ENCODE assay signal across 6 cellular contexts in genomic region chr12:130778776-130779175, GRCh38.
"Had no signal": no experiment of that assay in that cellular context is flagged by ENCODE, and none has a peak within 500 bp of the region (broad histone marks: within the 10 kb centered on the region; RNA-seq: fewer than 3 reads in every experiment).

No MANE protein-coding gene starts in this region.

- H3K4me2 ChIP-seq: KMS-11 had no signal

- H3K9ac ChIP-seq: KMS-11 had no signal

- H3K27ac ChIP-seq: HL-60, KMS-11 had no signal

- DNase-seq: IMR-90, KBM-7, KG1 had no signal

- FAIRE-seq: HTR-8/SVneo had no signal
